Comparison of ENCODE assay signal across 26 cellular contexts in the genomic region with DNA sequence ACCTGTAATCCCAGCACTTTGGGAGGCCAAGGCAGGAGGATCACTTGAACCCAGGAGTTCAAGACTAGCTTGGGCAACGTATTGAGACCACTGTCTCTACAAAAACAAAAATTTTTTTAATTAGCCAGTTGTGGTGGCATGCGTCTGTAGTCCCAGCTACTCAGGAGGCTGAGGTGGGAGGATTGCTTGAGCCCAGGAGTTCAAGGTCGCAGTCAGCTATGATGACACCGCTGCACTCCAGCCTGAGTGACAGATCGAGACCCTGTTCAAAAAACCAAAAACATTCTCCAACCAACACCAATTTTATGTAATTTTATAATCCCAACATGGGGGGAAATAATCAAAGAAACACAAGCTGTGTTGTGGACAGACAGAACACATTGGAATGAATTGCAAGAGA.
"Had no signal": no experiment of that assay in that cellular context is flagged by ENCODE, and none has a peak within 500 bp of the region (broad histone marks: within the 10 kb centered on the region; RNA-seq: fewer than 3 reads in every experiment).

No MANE protein-coding gene starts in this region.

- FAIRE-seq: urothelium cell line had no signal

- H3K36me3 ChIP-seq: stomach, suprapubic skin, thoracic aorta, thyroid gland, tibial artery, tibial nerve, transverse colon, upper lobe of left lung, uterus, vagina had no signal

- H3K4me1 ChIP-seq: thyroid gland, transverse colon had no signal

- H3K9me3 ChIP-seq: stomach, suprapubic skin, testis, thoracic aorta, thyroid gland, tibial artery, tibial nerve, transverse colon, upper lobe of left lung, uterus, vagina had no signal

- H3K4me3 ChIP-seq: stomach, suprapubic skin, testis, thoracic aorta, thyroid gland, tibial artery, tibial nerve, transverse colon, upper lobe of left lung, uterus, vagina had no signal

- H3K27me3 ChIP-seq: testis, thyroid gland, tibial artery, tibial nerve, upper lobe of left lung, uterus, vagina had no signal

- DNase-seq: stimulated activated CD4-positive, alpha-beta T cell treated with anti-CD3 and anti-CD28 coated beads, Interleukin-2, amount 100 ng/mL, for 48 hours; stimulated activated CD4-positive, alpha-beta T cell treated with anti-CD3 and anti-CD28 coated beads, Interleukin-4, amount 100 ng/mL, for 1 hour; stimulated activated CD4-positive, alpha-beta T cell treated with anti-CD3 and anti-CD28 coated beads, Interleukin-4, amount 100 ng/mL, for 24 hours; stimulated activated CD4-positive, alpha-beta T cell treated with anti-CD3 and anti-CD28 coated beads, Interleukin-4, amount 100 ng/mL, for 4 hours; stimulated activated CD8-positive, alpha-beta memory T cell treated with anti-CD3 and anti-CD28 coated beads, Interleukin-4, amount 100 ng/mL, for 48 hours; stimulated activated naive B cell treated with anti-CD40 and anti-IgM and Interleukin-4, amounts not matched to agents 10 μg/mL and 1 μg/mL and 100 μg/mL, for 72 hours; stimulated activated naive CD4-positive, alpha-beta T cell; stimulated activated naive CD4-positive, alpha-beta T cell treated with Interleukin-2 at 50 U/mL for 16 hours; stimulated activated naive CD8-positive, alpha-beta T cell treated with anti-CD3 and anti-CD28 coated beads, Interleukin-15, amount 100 ng/mL, for 72 hours; stimulated activated naive CD8-positive, alpha-beta T cell treated with anti-CD3 and anti-CD28 coated beads, Interleukin-15, Interleukin-2, amounts not matched to agents 100 U/mL and 50 U/mL, for 24 hours; stomach; substantia nigra; testis; thyroid gland; tibial artery; transverse colon; trophoblast cell; upper lobe of left lung; uterus had no signal

- H3K27ac ChIP-seq: stomach, suprapubic skin, testis, thyroid gland, tibial artery, tibial nerve, transverse colon, upper lobe of left lung, uterus, vagina had no signal

- ATAC-seq: stimulated activated effector memory CD8-positive, alpha-beta T cell treated with anti-CD3 and anti-CD28 coated beads, Interleukin-12 subunit alpha, Interleukin-12 subunit beta, amount 100 ng/mL, for 72 hours; stimulated activated memory B cell treated with anti-CD40 and anti-IgM and Interleukin-4, amounts not matched to agents 10 μg/mL and 1 μg/mL and 100 μg/mL, for 72 hours; stimulated activated naive B cell treated with anti-CD40 and anti-IgM and Interleukin-4, amounts not matched to agents 10 μg/mL and 1 μg/mL and 100 μg/mL, for 72 hours; stimulated activated naive CD8-positive, alpha-beta T cell treated with anti-CD3 and anti-CD28 coated beads, Interleukin-15, amount 100 ng/mL, for 72 hours; stimulated activated naive CD8-positive, alpha-beta T cell treated with anti-CD3 and anti-CD28 coated beads, Interleukin-15, Interleukin-2, amounts not matched to agents 100 U/mL and 50 U/mL, for 24 hours had no signal
